In the genomic region with DNA sequence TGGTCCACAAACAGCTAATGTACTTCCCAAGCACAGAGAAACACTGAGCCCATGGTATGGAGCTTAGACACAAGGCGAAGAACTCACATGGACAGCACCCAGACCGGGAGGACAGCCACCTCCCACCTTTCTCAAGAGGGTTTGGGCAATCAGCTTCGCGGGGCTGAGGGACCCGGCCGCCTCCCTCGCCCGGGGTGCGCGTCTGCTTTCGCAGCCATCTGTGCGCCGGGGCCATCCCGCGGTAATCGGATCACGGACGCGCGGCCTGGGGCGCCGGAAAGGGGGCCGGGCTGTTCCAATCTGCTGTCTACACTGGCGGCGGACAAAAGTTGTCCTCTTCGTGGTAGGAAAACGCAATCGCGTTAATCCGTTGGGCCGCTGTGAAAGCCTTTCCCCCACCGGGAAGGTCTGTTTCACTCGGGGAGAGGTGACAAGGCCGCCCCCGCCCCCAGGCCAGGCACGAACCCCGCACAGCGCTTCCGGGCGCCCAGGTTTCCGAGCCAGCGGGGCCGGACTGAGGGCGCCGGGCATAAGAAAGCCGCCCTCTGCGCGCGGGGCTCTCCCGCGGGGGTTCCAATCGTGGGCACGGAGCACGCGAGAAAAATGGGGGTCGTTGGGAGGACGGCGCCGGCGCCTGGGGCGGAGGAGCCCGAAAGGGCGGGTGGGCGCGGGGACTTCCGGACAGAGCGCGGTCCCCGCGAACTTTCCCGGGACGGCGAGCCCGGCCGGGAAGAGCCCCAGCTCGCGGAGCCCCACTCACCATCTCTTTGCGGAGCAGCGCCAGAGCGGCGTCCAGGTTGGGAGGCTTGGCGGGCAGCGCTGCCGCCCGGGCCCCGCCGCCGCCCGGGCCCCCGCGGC, we compare ENCODE assay signal across 8 cellular contexts.
DNase-seq lines count a peak whose midpoint lies in the region; ATAC-seq lines count a peak whose summit lies in the region.

No MANE protein-coding gene starts in this region.

- no peaks in the 10 kb centered on the region for H3K36me3 ChIP-seq in SK-N-MC (ENCODE audit: insufficient read depth, low read length)

- peak; percentile 23 for ATAC-seq in GM19025 (IDR thresholded peaks at IDR 0.05; ENCODE audit: low read depth, unreplicated experiment)
- peak; percentile 36 for ATAC-seq in HG03280 (IDR thresholded peaks at IDR 0.05; ENCODE audit: unreplicated experiment)
- peak; percentile 38 for ATAC-seq in activated naive CD8-positive, alpha-beta T cell treated with anti-CD3 and anti-CD28 coated beads, Interleukin-2, amount 50 U/mL, for 24 hours

- H3K4me3 ChIP-seq in SK-N-MC (peak overlapping the region; percentile 88), iPS-11a (ENCODE audit: low read depth, low read length) (peak overlapping the region; percentile 42), skeletal muscle cell (ENCODE audit: low read depth, low read length) (peak overlapping the region; percentile 74)

- peak; percentile 56 for DNase-seq in AG08395 (ENCODE audit: low spot score)
- no peak for DNase-seq in SK-N-MC (ENCODE audit: low read depth, low spot score)
- peak; percentile 49 for DNase-seq in activated naive CD8-positive, alpha-beta T cell treated with anti-CD3 and anti-CD28 coated beads, Interleukin-2, amount 50 U/mL, for 24 hours
- DNase-seq in skeletal muscle cell (ENCODE audit: low read depth) = no peak
- no peak for DNase-seq in NCI-H1105 treated with DMSO at 0.1 percent for 48 hours (lab: John Stamatoyannopoulos, UW)

- H3K27ac ChIP-seq in SK-N-MC = no peak overlapping the region

- peaks cover 35% of the 10 kb centered on the region for H3K4me1 Mint-ChIP-seq in activated naive CD8-positive, alpha-beta T cell treated with anti-CD3 and anti-CD28 coated beads, Interleukin-2, amount 50 U/mL, for 24 hours

- peak overlapping the region; percentile 79 for H3K4me3 Mint-ChIP-seq in activated naive CD8-positive, alpha-beta T cell treated with anti-CD3 and anti-CD28 coated beads, Interleukin-2, amount 50 U/mL, for 24 hours

- H3K9me3 Mint-ChIP-seq in activated naive CD8-positive, alpha-beta T cell treated with anti-CD3 and anti-CD28 coated beads, Interleukin-2, amount 50 U/mL, for 24 hours = no peaks in the 10 kb centered on the region

- peaks cover 9% of the 10 kb centered on the region for H3K36me3 Mint-ChIP-seq in activated naive CD8-positive, alpha-beta T cell treated with anti-CD3 and anti-CD28 coated beads, Interleukin-2, amount 50 U/mL, for 24 hours (ENCODE audit: low read depth)

- H3K27me3 Mint-ChIP-seq in activated naive CD8-positive, alpha-beta T cell treated with anti-CD3 and anti-CD28 coated beads, Interleukin-2, amount 50 U/mL, for 24 hours = peaks cover 2% of the 10 kb centered on the region

- H3K27ac Mint-ChIP-seq in activated naive CD8-positive, alpha-beta T cell treated with anti-CD3 and anti-CD28 coated beads, Interleukin-2, amount 50 U/mL, for 24 hours = no peak overlapping the region

- H3K9me3 ChIP-seq in SK-N-MC (ENCODE audit: low read depth, low read length) = 0 out of 2 replicates have a peak, but pooled peaks cover 4% of the 10 kb centered on the region

- H3K9ac ChIP-seq in SK-N-MC (ENCODE audit: insufficient read length) = peak overlapping the region; percentile 81

Comparison
In these comparisons a context has a peak if more than half of its experiments do, and no peak if none do; other contexts are left out.
1. DNase-seq: peak in AG08395 (single experiment) and activated naive CD8-positive, alpha-beta T cell treated with anti-CD3 and anti-CD28 coated beads, Interleukin-2, amount 50 U/mL, for 24 hours (single experiment); none in SK-N-MC (single experiment), skeletal muscle cell (single experiment) and NCI-H1105 treated with DMSO at 0.1 percent for 48 hours (single experiment).
2. Peak in every context shown above with its lines, with median percentiles within 50 percentile points of each other: ATAC-seq and H3K4me3 ChIP-seq.